ENCODE assay signal across 8 cellular contexts in the genomic region with DNA sequence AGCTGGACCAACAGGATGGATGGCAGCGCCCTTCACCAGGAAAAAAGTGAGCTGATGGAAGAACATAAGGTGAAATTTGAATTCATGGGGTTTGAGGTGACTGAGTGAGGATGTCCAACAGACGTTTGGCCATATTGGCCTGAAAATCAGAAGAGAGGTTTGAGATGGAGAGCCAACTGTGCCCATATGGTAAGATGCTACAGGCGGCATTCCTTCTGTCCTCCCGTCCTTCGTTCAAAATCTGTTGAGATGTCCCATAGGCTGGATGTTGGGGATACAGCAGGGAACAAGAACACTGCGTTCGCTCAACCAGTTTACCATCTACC. TPM values are rescaled to one million over a fixed set of nuclear protein-coding genes. Genes with fewer than 3 reads are reported as not detected.
DNase-seq lines count a peak whose midpoint lies in the region; ATAC-seq and TF ChIP-seq lines count a peak whose summit lies in the region.

No MANE protein-coding gene starts in this region.

- H3K4me1 ChIP-seq in psoas muscle: peaks cover 3% of the 10 kb centered on the region

- peaks cover 9% of the 10 kb centered on the region for H3K27me3 Mint-ChIP-seq in T-helper 2 cell treated with Interferon-gamma antibody and Interleukin-4, amounts not matched to agents 5 μg/mL and 100 μg/mL, for 36 hours (ENCODE audit: low read depth)

- H3K4me3 ChIP-seq in SK-N-MC (peak overlapping the region; percentile 90), fibroblast of the aortic adventitia (ENCODE audit: low read depth, low read length) (peak overlapping the region; percentile 95), psoas muscle (peak overlapping the region; percentile 88)

- H3K9me3 Mint-ChIP-seq in T-helper 2 cell treated with Interferon-gamma antibody and Interleukin-4, amounts not matched to agents 5 μg/mL and 100 μg/mL, for 36 hours: no peaks in the 10 kb centered on the region

- intact Hi-C loops in psoas muscle (cut with DNase I): loop anchor here in 1 of 2 donors (5.0 kb wide), 1 partner anchor 210 kb away; no protein-coding TSS in a partner anchor

- ATAC-seq in psoas muscle (peak in 3 of 4 donors; percentile 1 to 38 (median 1)), HG03439 (IDR thresholded peaks at IDR 0.05; ENCODE audit: unreplicated experiment) (no peak)

- H3K27ac ChIP-seq in SK-N-MC (peak overlapping the region; percentile 19; the same call in 1 of the 2 replicates), psoas muscle (peak overlapping the region; percentile 89)

- peak overlapping the region; percentile 96 for H3K4me3 Mint-ChIP-seq in T-helper 2 cell treated with Interferon-gamma antibody and Interleukin-4, amounts not matched to agents 5 μg/mL and 100 μg/mL, for 36 hours

- WGBS in psoas muscle, 3 donors: 10 to 11% (median 10%) methylated on average over 7 of the region's 7 CpGs

- no peaks in the 10 kb centered on the region for H3K27me3 ChIP-seq in psoas muscle (ENCODE audit: insufficient read depth in 3 of 3, low read length in 2 of 3)

- DNase-seq in T-helper 2 cell treated with Interferon-gamma antibody and Interleukin-4, amounts not matched to agents 5 μg/mL and 100 μg/mL, for 36 hours (ENCODE audit: low spot score): no peak
- DNase-seq in T-helper 2 cell (no peak), SK-N-MC (ENCODE audit: low read depth, low spot score) (no peak), fibroblast of the aortic adventitia (ENCODE audit: low read depth) (no peak), psoas muscle (no peak), GM19240 (ENCODE audit: insufficient read length, low spot score) (no peak), NCI-H345 (lab: John Stamatoyannopoulos, UW) (no peak)

- H3K36me3 Mint-ChIP-seq in T-helper 2 cell treated with Interferon-gamma antibody and Interleukin-4, amounts not matched to agents 5 μg/mL and 100 μg/mL, for 36 hours (ENCODE audit: low read depth): peaks cover 23% of the 10 kb centered on the region

- H3K36me3 ChIP-seq in SK-N-MC (ENCODE audit: insufficient read depth, low read length): peaks cover 15% of the 10 kb centered on the region; the same call in 1 of the 2 replicates
- peaks cover 0 to 21% of the 10 kb centered on the region in 2 donors for H3K36me3 ChIP-seq in psoas muscle (ENCODE audit: insufficient read depth in 1 of 2, low read depth in 1 of 2)

- peaks cover 26% of the 10 kb centered on the region for H3K4me1 Mint-ChIP-seq in T-helper 2 cell treated with Interferon-gamma antibody and Interleukin-4, amounts not matched to agents 5 μg/mL and 100 μg/mL, for 36 hours (ENCODE audit: low read depth)

- TF ChIP-seq CTCF in fibroblast of the aortic adventitia (IDR thresholded peaks at IDR 0.05; ENCODE audit: insufficient read depth, low read length): no peak
- no peak for TF ChIP-seq CTCF in psoas muscle (IDR thresholded peaks at IDR 0.05)

- H3K9me3 ChIP-seq in SK-N-MC (ENCODE audit: low read depth, low read length): no peaks in the 10 kb centered on the region
- H3K9me3 ChIP-seq in psoas muscle: no peaks in the 10 kb centered on the region

- H3K9ac ChIP-seq in SK-N-MC (ENCODE audit: insufficient read length): peak overlapping the region; percentile 83

- H3K27ac Mint-ChIP-seq in T-helper 2 cell treated with Interferon-gamma antibody and Interleukin-4, amounts not matched to agents 5 μg/mL and 100 μg/mL, for 36 hours: peak overlapping the region; percentile 98

RNA-seq across cellular contexts. Expression of gene CMTR1, which starts 0.5 kb away (rescaled TPM):
- 30.7 and 49.9 TPM in 2 replicates for total RNA-seq in fibroblast of the aortic adventitia (ENCODE audit: low replicate concordance)
- total RNA-seq in psoas muscle: 10 to 100 TPM; 24.4 to 29.9 (median 26.5) TPM
- 10 to 100 TPM in 2 of 3 donors, 1 to 10 TPM in 1; 8.8 to 22.2 (median 13.5) TPM for polyA plus RNA-seq in psoas muscle
